Comparison of ENCODE assay signal across 17 cellular contexts in genomic region chr4:3825530-3825929, GRCh38. TPM values are rescaled to one million over a fixed set of nuclear protein-coding genes. Genes with fewer than 3 reads are reported as not detected.
A peak's percentile ranks its signal among the peaks of the same experiment; 100 is the strongest.
DNase-seq lines count a peak whose midpoint lies in the region; ATAC-seq and TF ChIP-seq lines count a peak whose summit lies in the region.
"Had no signal": no experiment of that assay in that cellular context is flagged by ENCODE, and none has a peak within 500 bp of the region (broad histone marks: within the 10 kb centered on the region; RNA-seq: fewer than 3 reads in every experiment).

No MANE protein-coding gene starts in this region.

- intact Hi-C loops in right cardiac atrium (cut with DNase I) (no loop called here), heart right ventricle (cut with DNase I) (no loop called here)

- no peak overlapping the region for H3K27ac Mint-ChIP-seq in neural progenitor cell
- H3K27ac Mint-ChIP-seq: CD4-positive, alpha-beta T cell; HFFc6 had no signal

- no peak overlapping the region for H2AFZ ChIP-seq in neural progenitor cell (replicated peaks)

- H3K4me1 Mint-ChIP-seq in activated T-cell treated with anti-CD3 and anti-CD28 coated beads, Interleukin-2, amount 50 U/mL, for 4 hours (ENCODE audit: low read depth), result no peaks in the 10 kb centered on the region
- H3K4me1 Mint-ChIP-seq in neural progenitor cell, result peaks cover 34% of the 10 kb centered on the region

- H3K9me3 Mint-ChIP-seq in activated T-cell treated with anti-CD3 and anti-CD28 coated beads, Interleukin-2, amount 50 U/mL, for 4 hours, result no peaks in the 10 kb centered on the region
- no peaks in the 10 kb centered on the region for H3K9me3 Mint-ChIP-seq in neural progenitor cell
- H3K9me3 Mint-ChIP-seq: CD4-positive, alpha-beta T cell; HFFc6 had no signal

- H3K36me3 Mint-ChIP-seq in activated T-cell treated with anti-CD3 and anti-CD28 coated beads, Interleukin-2, amount 50 U/mL, for 4 hours (ENCODE audit: insufficient read depth), result no peaks in the 10 kb centered on the region
- no peaks in the 10 kb centered on the region for H3K36me3 Mint-ChIP-seq in neural progenitor cell

- H3K27me3 Mint-ChIP-seq in activated T-cell treated with anti-CD3 and anti-CD28 coated beads, Interleukin-2, amount 50 U/mL, for 4 hours (ENCODE audit: low read depth), result peaks cover 6% of the 10 kb centered on the region
- H3K27me3 Mint-ChIP-seq in neural progenitor cell (ENCODE audit: insufficient read depth, low read depth), result peaks cover 36% of the 10 kb centered on the region

- H3K4me3 ChIP-seq in right cardiac atrium (ENCODE audit: low read length), result no peak overlapping the region
- H3K4me3 ChIP-seq in heart right ventricle, result no peak overlapping the region
- H3K4me3 ChIP-seq in neural progenitor cell, result no peak overlapping the region
- H3K4me3 ChIP-seq: A549 had no signal

- peak overlapping the region; percentile 35 for H3K4me3 Mint-ChIP-seq in activated T-cell treated with anti-CD3 and anti-CD28 coated beads, Interleukin-2, amount 50 U/mL, for 4 hours
- H3K4me3 Mint-ChIP-seq in neural progenitor cell, result peak overlapping the region; percentile 22
- H3K4me3 Mint-ChIP-seq: CD4-positive, alpha-beta T cell; HFFc6 had no signal

- H3F3A ChIP-seq in neural progenitor cell (ENCODE audit: low read depth), result peaks cover 6% of the 10 kb centered on the region

- no peak for TF ChIP-seq CTCF in heart right ventricle (IDR thresholded peaks at IDR 0.05)
- TF ChIP-seq CTCF in neural progenitor cell (IDR thresholded peaks at IDR 0.05), result no peak

- H3K27me3 ChIP-seq in right cardiac atrium (ENCODE audit: control insufficient read depth, insufficient read depth) (no peaks in the 10 kb centered on the region), heart right ventricle (peaks cover 0 to 27% (median 6%) of the 10 kb centered on the region in 7 donors), neural progenitor cell (no peaks in the 10 kb centered on the region)

- no peaks in the 10 kb centered on the region for H3K4me1 ChIP-seq in right cardiac atrium (ENCODE audit: control insufficient read depth, insufficient read depth, low read length)
- peaks cover 0 to 21% (median 8%) of the 10 kb centered on the region in 9 donors for H3K4me1 ChIP-seq in heart right ventricle
- H3K4me1 ChIP-seq in neural progenitor cell, result peaks cover 39% of the 10 kb centered on the region

- no peaks in the 10 kb centered on the region for H3K79me2 ChIP-seq in neural progenitor cell (ENCODE audit: low read depth)

- no peaks in the 10 kb centered on the region for H4K20me1 ChIP-seq in neural progenitor cell (ENCODE audit: low read depth)

- DNase-seq in activated T-cell treated with anti-CD3 and anti-CD28 coated beads, Interleukin-2, amount 50 U/mL, for 4 hours, result no peak
- DNase-seq in activated T-cell treated with anti-CD3 and anti-CD28 coated beads for 4 hours (no peak), right cardiac atrium (peak in 2 of 3 donors; percentile 24 to 27), heart right ventricle (no peak), neural progenitor cell (ENCODE audit: low spot score) (no peak)
- DNase-seq: AML-193; Caco-2; CD4-positive, alpha-beta T cell; GOT3; H7; HFFc6 had no signal

- no peak for ATAC-seq in activated T-cell treated with anti-CD3 and anti-CD28 coated beads, Interleukin-2, amount 50 U/mL, for 4 hours
- ATAC-seq in right cardiac atrium (no peak), heart right ventricle (no peak), GM21576 (IDR thresholded peaks at IDR 0.05; ENCODE audit: unreplicated experiment) (no peak), HG03354 (IDR thresholded peaks at IDR 0.05; ENCODE audit: poor library complexity, severe bottlenecking, unreplicated experiment) (no peak)
- ATAC-seq: A549, HCT116 had no signal

- H3K9me3 ChIP-seq in right cardiac atrium (ENCODE audit: control insufficient read depth, low read length) (no peaks in the 10 kb centered on the region), heart right ventricle (no peaks in the 10 kb centered on the region), neural progenitor cell (ENCODE audit: low read depth) (no peaks in the 10 kb centered on the region)
- H3K9me3 ChIP-seq: A549, Caco-2 had no signal

- H3K4me2 ChIP-seq in neural progenitor cell, result no peak overlapping the region
- H3K4me2 ChIP-seq: A549 had no signal

- WGBS in right cardiac atrium, result 89% methylated on average over 11 of the region's 11 CpGs
- 88 to 89% methylated on average over 11 of the region's 11 CpGs for WGBS in heart right ventricle, 2 donors

- no peak overlapping the region for H3K27ac ChIP-seq in right cardiac atrium (ENCODE audit: low read length)
- no peak overlapping the region for H3K27ac ChIP-seq in heart right ventricle
- no peak overlapping the region for H3K27ac ChIP-seq in neural progenitor cell
- H3K27ac ChIP-seq: 22Rv1, A549, C4-2B had no signal

- no peak overlapping the region for H3K9ac ChIP-seq in neural progenitor cell

- H3K36me3 ChIP-seq in heart right ventricle (no peaks in the 10 kb centered on the region), neural progenitor cell (no peaks in the 10 kb centered on the region)

RNA-seq across cellular contexts. Expression of gene ADRA2C, which starts 59.3 kb away (rescaled TPM):
- not detected for total RNA-seq in activated T-cell treated with anti-CD3 and anti-CD28 coated beads, Interleukin-2, amount 50 U/mL, for 4 hours
- total RNA-seq in right cardiac atrium, result 1 to 10 TPM; 3.0 to 4.6 (median 3.5) TPM
- polyA plus RNA-seq in right cardiac atrium, result 4.8 TPM
- 1 to 10 TPM; 2.8 to 8.8 (median 5.1) TPM for total RNA-seq in heart right ventricle
- 1 to 10 TPM; 5.9 to 7.3 TPM for polyA plus RNA-seq in heart right ventricle
- 2.5 and 12.9 TPM in 2 replicates for total RNA-seq in neural progenitor cell (ENCODE audit: low replicate concordance)
- total RNA-seq: CD4-positive, alpha-beta T cell had no signal

Comparison
In these comparisons a context has a peak if more than half of its experiments do, and no peak if none do; other contexts are left out.
1. DNase-seq: peak in right cardiac atrium (2 of 3); none in activated T-cell treated with anti-CD3 and anti-CD28 coated beads, Interleukin-2, amount 50 U/mL, for 4 hours (single experiment), activated T-cell treated with anti-CD3 and anti-CD28 coated beads for 4 hours (single experiment), heart right ventricle (0 of 2) and neural progenitor cell (single experiment).